1 cellular context compared by ENCODE assay signal in genomic region chr11:1161410-1162152, GRCh38.
TF ChIP-seq lines count a peak whose summit lies in the region.

No MANE protein-coding gene starts in this region.

TF ChIP-seq in IMR-90, 13 proteins besides CTCF, POLR2A, EP300 and RAD21 (continued from another document):
- no peak for TF ChIP-seq SMC3 (IDR thresholded peaks at IDR 0.05; ENCODE audit: low read depth, low read length)
- TF ChIP-seq CHD1 (IDR thresholded peaks at IDR 0.05; ENCODE audit: low read depth, low read length), result no peak
- no peak for TF ChIP-seq NFE2L2 (IDR thresholded peaks at IDR 0.05; ENCODE audit: low read depth, low read length)
- no peak for TF ChIP-seq CEBPB (IDR thresholded peaks at IDR 0.05; ENCODE audit: low read depth, low read length)
- TF ChIP-seq ELK1 (IDR thresholded peaks at IDR 0.05; ENCODE audit: borderline replicate concordance, low read depth, low read length), result no peak
- no peak for TF ChIP-seq MXI1 (IDR thresholded peaks at IDR 0.05; ENCODE audit: borderline replicate concordance, low read depth, low read length)
- TF ChIP-seq RFX5 (IDR thresholded peaks at IDR 0.05; ENCODE audit: low read depth, low read length), result no peak
TF ChIP-seq in IMR-90: peak in this region for 0.
